Comparison of ENCODE assay signal across 17 cellular contexts in genomic region chr7:28750981-28751380, GRCh38.
"Had no signal": no experiment of that assay in that cellular context is flagged by ENCODE, and none has a peak within 500 bp of the region (broad histone marks: within the 10 kb centered on the region; RNA-seq: fewer than 3 reads in every experiment).

No MANE protein-coding gene starts in this region.

- H3K4me1 Mint-ChIP-seq: activated CD4-positive, alpha-beta T cell treated with anti-CD3 and anti-CD28 coated beads for 36 hours; activated T-helper 17 cell treated with anti-CD3 and anti-CD28 coated beads, Interleukin-2, amount 50 U/mL, for 72 hours; central memory CD8-positive, alpha-beta T cell; immature natural killer cell; stimulated activated memory B cell treated with anti-CD40 and anti-IgM and Interleukin-4, amounts not matched to agents 10 μg/mL and 1 μg/mL and 100 μg/mL, for 72 hours had no signal

- H3K27me3 Mint-ChIP-seq: activated CD4-positive, alpha-beta memory T cell treated with anti-CD3 and anti-CD28 coated beads for 36 hours; activated naive CD8-positive, alpha-beta T cell treated with anti-CD3 and anti-CD28 coated beads, Interleukin-2, amount 10 ng/mL, durations not matched to agents 7 days and 5 days had no signal

- H3K27me3 ChIP-seq: brain microvascular endothelial cell, sigmoid colon, thyroid gland had no signal

- DNase-seq: activated CD4-positive, alpha-beta memory T cell treated with anti-CD3 and anti-CD28 coated beads for 36 hours; activated CD4-positive, alpha-beta T cell treated with anti-CD3 and anti-CD28 coated beads for 36 hours; activated naive CD4-positive, alpha-beta T cell treated with Interleukin-2 at 50 U/mL for 16 hours; activated naive CD8-positive, alpha-beta T cell treated with anti-CD3 and anti-CD28 coated beads, Interleukin-2, amount 10 ng/mL, durations not matched to agents 7 days and 5 days; amygdala; brain microvascular endothelial cell; immature natural killer cell; sigmoid colon; spleen; stimulated activated CD4-positive, alpha-beta T cell treated with anti-CD3 and anti-CD28 coated beads, Interleukin-4, amount 100 ng/mL, for 4 hours; thyroid gland had no signal

- H3K27ac ChIP-seq: brain microvascular endothelial cell, coronary artery, sigmoid colon, spleen, thyroid gland had no signal

- ATAC-seq: activated CD4-positive, alpha-beta T cell treated with anti-CD3 and anti-CD28 coated beads for 36 hours; activated T-helper 17 cell treated with anti-CD3 and anti-CD28 coated beads, Interleukin-2, amount 50 U/mL, for 72 hours; natural killer cell treated with Interleukin-12 subunit alpha and Interleukin-12 subunit beta and Interleukin-15 and Interleukin-18, amount 100 ng/mL, for 72 hours; stimulated activated memory B cell treated with anti-CD40 and anti-IgM and Interleukin-4, amounts not matched to agents 10 μg/mL and 1 μg/mL and 100 μg/mL, for 72 hours; WTC11 had no signal

- H3K4me3 Mint-ChIP-seq: activated CD4-positive, alpha-beta memory T cell treated with anti-CD3 and anti-CD28 coated beads for 36 hours; activated CD4-positive, alpha-beta T cell treated with anti-CD3 and anti-CD28 coated beads for 36 hours; activated naive CD8-positive, alpha-beta T cell treated with anti-CD3 and anti-CD28 coated beads, Interleukin-2, amount 10 ng/mL, durations not matched to agents 7 days and 5 days; activated T-helper 17 cell treated with anti-CD3 and anti-CD28 coated beads, Interleukin-2, amount 50 U/mL, for 72 hours; central memory CD8-positive, alpha-beta T cell; immature natural killer cell; natural killer cell treated with Interleukin-12 subunit alpha and Interleukin-12 subunit beta and Interleukin-15 and Interleukin-18, amount 100 ng/mL, for 72 hours; stimulated activated memory B cell treated with anti-CD40 and anti-IgM and Interleukin-4, amounts not matched to agents 10 μg/mL and 1 μg/mL and 100 μg/mL, for 72 hours; WTC11 had no signal

- H3K9me3 Mint-ChIP-seq: activated CD4-positive, alpha-beta memory T cell treated with anti-CD3 and anti-CD28 coated beads for 36 hours; activated naive CD8-positive, alpha-beta T cell treated with anti-CD3 and anti-CD28 coated beads, Interleukin-2, amount 10 ng/mL, durations not matched to agents 7 days and 5 days; activated T-helper 17 cell treated with anti-CD3 and anti-CD28 coated beads, Interleukin-2, amount 50 U/mL, for 72 hours; immature natural killer cell; natural killer cell treated with Interleukin-12 subunit alpha and Interleukin-12 subunit beta and Interleukin-15 and Interleukin-18, amount 100 ng/mL, for 72 hours; stimulated activated memory B cell treated with anti-CD40 and anti-IgM and Interleukin-4, amounts not matched to agents 10 μg/mL and 1 μg/mL and 100 μg/mL, for 72 hours had no signal

- H3K9me3 ChIP-seq: sigmoid colon, spleen, thyroid gland had no signal

- H3K4me3 ChIP-seq: coronary artery, sigmoid colon, spleen, thyroid gland had no signal

- H3K36me3 ChIP-seq: brain microvascular endothelial cell, sigmoid colon, thyroid gland had no signal

- H3K4me1 ChIP-seq: spleen, thyroid gland had no signal

- H3K27ac Mint-ChIP-seq: activated CD4-positive, alpha-beta memory T cell treated with anti-CD3 and anti-CD28 coated beads for 36 hours; activated CD4-positive, alpha-beta T cell treated with anti-CD3 and anti-CD28 coated beads for 36 hours; activated naive CD8-positive, alpha-beta T cell treated with anti-CD3 and anti-CD28 coated beads, Interleukin-2, amount 10 ng/mL, durations not matched to agents 7 days and 5 days; activated T-helper 17 cell treated with anti-CD3 and anti-CD28 coated beads, Interleukin-2, amount 50 U/mL, for 72 hours; immature natural killer cell; natural killer cell treated with Interleukin-12 subunit alpha and Interleukin-12 subunit beta and Interleukin-15 and Interleukin-18, amount 100 ng/mL, for 72 hours; stimulated activated memory B cell treated with anti-CD40 and anti-IgM and Interleukin-4, amounts not matched to agents 10 μg/mL and 1 μg/mL and 100 μg/mL, for 72 hours; WTC11 had no signal

- H3K36me3 Mint-ChIP-seq: activated CD4-positive, alpha-beta memory T cell treated with anti-CD3 and anti-CD28 coated beads for 36 hours; activated naive CD8-positive, alpha-beta T cell treated with anti-CD3 and anti-CD28 coated beads, Interleukin-2, amount 10 ng/mL, durations not matched to agents 7 days and 5 days; immature natural killer cell; natural killer cell treated with Interleukin-12 subunit alpha and Interleukin-12 subunit beta and Interleukin-15 and Interleukin-18, amount 100 ng/mL, for 72 hours; stimulated activated memory B cell treated with anti-CD40 and anti-IgM and Interleukin-4, amounts not matched to agents 10 μg/mL and 1 μg/mL and 100 μg/mL, for 72 hours; WTC11 had no signal
